ENCODE assay signal across 1 cellular context in the genomic region with DNA sequence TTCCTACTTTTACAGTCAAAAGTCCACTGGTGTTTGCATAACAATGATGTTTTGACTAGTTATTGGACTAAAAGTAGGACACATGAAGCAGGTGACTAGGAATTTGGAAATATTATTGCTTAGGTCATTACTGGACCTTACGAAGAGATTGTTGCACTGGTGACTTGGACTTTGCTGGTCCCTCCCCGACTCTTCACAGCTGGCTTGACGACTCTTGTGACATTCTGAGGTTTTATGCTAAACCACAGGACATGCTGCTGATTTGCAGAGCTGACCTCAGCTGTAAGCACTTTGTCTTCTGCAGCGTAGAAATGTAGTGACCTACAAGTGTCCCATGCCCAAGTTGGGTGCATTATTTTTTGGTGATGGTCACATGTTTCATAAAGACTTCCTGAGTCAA.
TF ChIP-seq lines count a peak whose summit lies in the region.

No MANE protein-coding gene starts in this region.

TF ChIP-seq in WTC11, 78 proteins besides CTCF, POLR2A, EP300 and RAD21 (continued from another document):
- TF ChIP-seq, protein P1, sequence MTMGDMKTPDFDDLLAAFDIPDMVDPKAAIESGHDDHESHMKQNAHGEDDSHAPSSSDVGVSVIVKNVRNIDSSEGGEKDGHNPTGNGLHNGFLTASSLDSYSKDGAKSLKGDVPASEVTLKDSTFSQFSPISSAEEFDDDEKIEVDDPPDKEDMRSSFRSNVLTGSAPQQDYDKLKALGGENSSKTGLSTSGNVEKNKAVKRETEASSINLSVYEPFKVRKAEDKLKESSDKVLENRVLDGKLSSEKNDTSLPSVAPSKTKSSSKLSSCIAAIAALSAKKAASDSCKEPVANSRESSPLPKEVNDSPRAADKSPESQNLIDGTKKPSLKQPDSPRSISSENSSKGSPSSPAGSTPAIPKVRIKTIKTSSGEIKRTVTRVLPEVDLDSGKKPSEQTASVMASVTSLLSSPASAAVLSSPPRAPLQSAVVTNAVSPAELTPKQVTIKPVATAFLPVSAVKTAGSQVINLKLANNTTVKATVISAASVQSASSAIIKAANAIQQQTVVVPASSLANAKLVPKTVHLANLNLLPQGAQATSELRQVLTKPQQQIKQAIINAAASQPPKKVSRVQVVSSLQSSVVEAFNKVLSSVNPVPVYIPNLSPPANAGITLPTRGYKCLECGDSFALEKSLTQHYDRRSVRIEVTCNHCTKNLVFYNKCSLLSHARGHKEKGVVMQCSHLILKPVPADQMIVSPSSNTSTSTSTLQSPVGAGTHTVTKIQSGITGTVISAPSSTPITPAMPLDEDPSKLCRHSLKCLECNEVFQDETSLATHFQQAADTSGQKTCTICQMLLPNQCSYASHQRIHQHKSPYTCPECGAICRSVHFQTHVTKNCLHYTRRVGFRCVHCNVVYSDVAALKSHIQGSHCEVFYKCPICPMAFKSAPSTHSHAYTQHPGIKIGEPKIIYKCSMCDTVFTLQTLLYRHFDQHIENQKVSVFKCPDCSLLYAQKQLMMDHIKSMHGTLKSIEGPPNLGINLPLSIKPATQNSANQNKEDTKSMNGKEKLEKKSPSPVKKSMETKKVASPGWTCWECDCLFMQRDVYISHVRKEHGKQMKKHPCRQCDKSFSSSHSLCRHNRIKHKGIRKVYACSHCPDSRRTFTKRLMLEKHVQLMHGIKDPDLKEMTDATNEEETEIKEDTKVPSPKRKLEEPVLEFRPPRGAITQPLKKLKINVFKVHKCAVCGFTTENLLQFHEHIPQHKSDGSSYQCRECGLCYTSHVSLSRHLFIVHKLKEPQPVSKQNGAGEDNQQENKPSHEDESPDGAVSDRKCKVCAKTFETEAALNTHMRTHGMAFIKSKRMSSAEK (CRISPR knock-in tag; IDR thresholded peaks at IDR 0.05; ENCODE audit: borderline replicate concordance), result no peak
- TF ChIP-seq, protein P2, sequence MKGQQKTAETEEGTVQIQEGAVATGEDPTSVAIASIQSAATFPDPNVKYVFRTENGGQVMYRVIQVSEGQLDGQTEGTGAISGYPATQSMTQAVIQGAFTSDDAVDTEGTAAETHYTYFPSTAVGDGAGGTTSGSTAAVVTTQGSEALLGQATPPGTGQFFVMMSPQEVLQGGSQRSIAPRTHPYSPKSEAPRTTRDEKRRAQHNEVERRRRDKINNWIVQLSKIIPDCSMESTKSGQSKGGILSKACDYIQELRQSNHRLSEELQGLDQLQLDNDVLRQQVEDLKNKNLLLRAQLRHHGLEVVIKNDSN (CRISPR knock-in tag; IDR thresholded peaks at IDR 0.05), result no peak
- TF ChIP-seq ZNF416 (CRISPR knock-in tag; IDR thresholded peaks at IDR 0.05) (no peak), SMAD4 (CRISPR knock-in tag; IDR thresholded peaks at IDR 0.05) (no peak)
- TF ChIP-seq, protein P3, sequence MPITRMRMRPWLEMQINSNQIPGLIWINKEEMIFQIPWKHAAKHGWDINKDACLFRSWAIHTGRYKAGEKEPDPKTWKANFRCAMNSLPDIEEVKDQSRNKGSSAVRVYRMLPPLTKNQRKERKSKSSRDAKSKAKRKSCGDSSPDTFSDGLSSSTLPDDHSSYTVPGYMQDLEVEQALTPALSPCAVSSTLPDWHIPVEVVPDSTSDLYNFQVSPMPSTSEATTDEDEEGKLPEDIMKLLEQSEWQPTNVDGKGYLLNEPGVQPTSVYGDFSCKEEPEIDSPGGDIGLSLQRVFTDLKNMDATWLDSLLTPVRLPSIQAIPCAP (CRISPR knock-in tag; IDR thresholded peaks at IDR 0.05), result no peak
